Comparison of ENCODE assay signal across 22 cellular contexts in the genomic region with DNA sequence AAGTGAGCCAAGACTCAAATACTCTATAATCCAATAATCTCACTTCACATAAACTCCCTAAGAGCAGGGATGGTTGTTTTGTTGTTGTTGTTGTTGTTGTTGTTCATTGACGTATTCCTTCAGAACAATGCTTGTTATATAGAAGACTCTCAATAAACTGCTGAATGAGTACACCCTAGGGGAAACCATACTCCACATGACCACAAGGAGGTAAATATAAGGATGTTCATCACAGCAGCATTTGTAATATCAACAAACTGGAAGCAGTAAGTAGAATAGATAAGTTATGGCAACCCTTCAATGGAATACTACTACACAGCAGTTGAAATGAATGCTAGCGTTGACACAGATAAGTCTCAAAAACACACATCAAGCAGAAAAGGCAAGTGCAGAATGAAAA.
DNase-seq lines count a peak whose midpoint lies in the region; ATAC-seq, FAIRE-seq and TF ChIP-seq lines count a peak whose summit lies in the region.
"Had no signal": no experiment of that assay in that cellular context is flagged by ENCODE, and none has a peak within 500 bp of the region (broad histone marks: within the 10 kb centered on the region; RNA-seq: fewer than 3 reads in every experiment).

No MANE protein-coding gene starts in this region.

- H2AFZ ChIP-seq in DND-41 (ENCODE audit: low read depth, low read length): no peak overlapping the region
- no peak overlapping the region for H2AFZ ChIP-seq in neuronal stem cell (ENCODE audit: low read length)

- ATAC-seq in DND-41 (ENCODE audit: insufficient read depth, low read depth) (0 out of 3 replicates have a peak, but pooled peaks have one; percentile 33), T-helper 17 cell (peak; percentile 37), Right ventricle myocardium superior (ENCODE audit: poor library complexity) (no peak), left lung (no peak)

- WGBS in neuronal stem cell (ENCODE audit: extremely low coverage in 2 of 2, insufficient read length in 2 of 2, insufficient replicate concordance in 1 of 2), 2 donors: no CpG with 5 or more reads among the region's 2 CpGs

- H2BK5ac ChIP-seq in neuronal stem cell (ENCODE audit: low read length): no peak overlapping the region

- intact Hi-C loops in Right ventricle myocardium superior (cut with DNase I): no loop called here
- intact Hi-C loops in left lung (cut with DNase I): no loop called here

- H3K14ac ChIP-seq in neuronal stem cell (ENCODE audit: low read length): no peak overlapping the region

- H3K27me3 ChIP-seq in DND-41 (ENCODE audit: insufficient read depth, low read length, poor library complexity) (no peaks in the 10 kb centered on the region), neuronal stem cell (ENCODE audit: control insufficient read depth in 3 of 3, insufficient read depth in 3 of 3, low read depth in 1 of 3, low read length in 3 of 3) (no peaks in the 10 kb centered on the region), left lung (no peaks in the 10 kb centered on the region)
- H3K27me3 ChIP-seq: BLaER1 treated with 17β-estradiol and CSF1 and Interleukin-3, amounts not matched to agents 10 nM and 100 nM had no signal

- H4K20me1 ChIP-seq in DND-41 (ENCODE audit: insufficient read depth, low read length): peaks cover 12% of the 10 kb centered on the region; the same call in 1 of the 2 replicates
- H4K20me1 ChIP-seq: BLaER1 treated with 17β-estradiol and CSF1 and Interleukin-3, amounts not matched to agents 10 nM and 100 nM had no signal

- H3K18ac ChIP-seq in neuronal stem cell (ENCODE audit: low read length): no peak overlapping the region

- no peak overlapping the region for H3K27ac Mint-ChIP-seq in T-helper 17 cell

- H3K4me1 Mint-ChIP-seq in T-helper 17 cell: peaks cover 37% of the 10 kb centered on the region

- H3K36me3 Mint-ChIP-seq in T-helper 17 cell (ENCODE audit: low read depth): peaks cover 3% of the 10 kb centered on the region

- H2BK15ac ChIP-seq in neuronal stem cell (ENCODE audit: low read length): no peak overlapping the region

- H2AK5ac ChIP-seq in neuronal stem cell (ENCODE audit: low read depth, low read length): no peak overlapping the region

- H3K36me3 ChIP-seq in DND-41 (ENCODE audit: insufficient read depth, low read length) (peaks cover 28% of the 10 kb centered on the region), neuronal stem cell (replicated peaks in 1 of 2; ENCODE audit: control insufficient read depth in 2 of 2, insufficient read depth in 2 of 2, low read length in 2 of 2) (peaks cover 0 to 10% of the 10 kb centered on the region in 2 donors), left lung (no peaks in the 10 kb centered on the region)

- no peak overlapping the region for H4K91ac ChIP-seq in neuronal stem cell (ENCODE audit: low read depth, low read length, poor library complexity)

- no peaks in the 10 kb centered on the region for H3K9me3 ChIP-seq in DND-41 (ENCODE audit: insufficient read depth, low read length, severe bottlenecking)
- H3K9me3 ChIP-seq in T-helper 17 cell (ENCODE audit: control insufficient read depth, low read length, poor library complexity, severe bottlenecking): no peaks in the 10 kb centered on the region
- peaks cover 0 to 8% of the 10 kb centered on the region in 2 donors for H3K9me3 ChIP-seq in neuronal stem cell (replicated peaks in 1 of 2; ENCODE audit: control insufficient read depth in 2 of 2, insufficient read depth in 1 of 2, low read depth in 1 of 2, low read length in 2 of 2)
- H3K9me3 ChIP-seq in left lung: no peaks in the 10 kb centered on the region
- H3K9me3 ChIP-seq: SK-N-SH had no signal

- H3K4me1 ChIP-seq in DND-41 (ENCODE audit: insufficient read depth, low read length) (no peaks in the 10 kb centered on the region), neuronal stem cell (ENCODE audit: control insufficient read depth in 2 of 2, insufficient read depth in 1 of 2, low read depth in 1 of 2, low read length in 2 of 2) (no peaks in the 10 kb centered on the region), left lung (no peaks in the 10 kb centered on the region)
- H3K4me1 ChIP-seq: BLaER1 treated with 17β-estradiol and CSF1 and Interleukin-3, amounts not matched to agents 10 nM and 100 nM had no signal

- H3K27me3 Mint-ChIP-seq in T-helper 17 cell: no peaks in the 10 kb centered on the region
- H3K27me3 Mint-ChIP-seq: CD8-positive, alpha-beta memory T cell had no signal

- H3K79me2 ChIP-seq in DND-41 (ENCODE audit: insufficient read depth, low read length): peaks cover 69% of the 10 kb centered on the region

- no peaks in the 10 kb centered on the region for H3K79me1 ChIP-seq in neuronal stem cell (ENCODE audit: low read depth, low read length)

- no peak overlapping the region for H2BK120ac ChIP-seq in neuronal stem cell (ENCODE audit: low read depth, low read length)

- FAIRE-seq in HTR-8/SVneo (lab: Jason Lieb, UNC): peak; percentile 65

- H3K4me3 ChIP-seq in DND-41 (ENCODE audit: low read depth in 1 of 2, low read length in 2 of 2) (no peak overlapping the region), neuronal stem cell (ENCODE audit: low read length in 2 of 2) (no peak overlapping the region), left lung (no peak overlapping the region)
- H3K4me3 ChIP-seq: BLaER1 treated with 17β-estradiol and CSF1 and Interleukin-3, amounts not matched to agents 10 nM and 100 nM had no signal

- TF ChIP-seq CTCF in DND-41 (IDR thresholded peaks at IDR 0.05; ENCODE audit: borderline replicate concordance, extremely low read depth, low read length, poor library complexity, severe bottlenecking) (peak; percentile 9), left lung (IDR thresholded peaks at IDR 0.05) (no peak)

- H2BK12ac ChIP-seq in neuronal stem cell (ENCODE audit: low read length): no peak overlapping the region

- no peak overlapping the region for H3K4me3 Mint-ChIP-seq in T-helper 17 cell
- H3K4me3 Mint-ChIP-seq: CD8-positive, alpha-beta memory T cell had no signal

- no peak overlapping the region for H4K8ac ChIP-seq in neuronal stem cell (ENCODE audit: low read depth, low read length)

- no peak overlapping the region for H3K23ac ChIP-seq in neuronal stem cell (ENCODE audit: low read depth, low read length, poor library complexity)

- DNase-seq in DND-41 (no peak), HTR-8/SVneo (ENCODE audit: insufficient read length, low spot score) (no peak), T-helper 17 cell (no peak), neuronal stem cell (ENCODE audit: low spot score) (no peak), SIG-M5 (lab: John Stamatoyannopoulos, UW) (no peak), Right ventricle myocardium superior (no peak), left lung (no peak)
- DNase-seq: Calu3; CD8-positive, alpha-beta memory T cell; GF-D8; H7; MV-4-11; NCI-H1417; NCI-H1694 treated with DMSO at 0.1 percent for 48 hours; NCI-H2081 treated with DMSO at 0.1 percent for 48 hours; NCI-H446; NCI-H526; OCI-M1; SHP77; SK-N-SH had no signal

- H3K4me2 ChIP-seq in DND-41 (ENCODE audit: insufficient read depth, low read length): no peak overlapping the region
- no peak overlapping the region for H3K4me2 ChIP-seq in neuronal stem cell (ENCODE audit: insufficient read depth, low read length, poor library complexity, severe bottlenecking)
- H3K4me2 ChIP-seq: BLaER1 treated with 17β-estradiol and CSF1 and Interleukin-3, amounts not matched to agents 10 nM and 100 nM; SK-N-SH had no signal

- no peak overlapping the region for H3K9ac ChIP-seq in DND-41 (ENCODE audit: low read depth, low read length)
- no peak overlapping the region for H3K9ac ChIP-seq in neuronal stem cell (ENCODE audit: low read depth, low read length, poor library complexity)
- H3K9ac ChIP-seq: BLaER1 treated with 17β-estradiol and CSF1 and Interleukin-3, amounts not matched to agents 10 nM and 100 nM; SK-N-SH had no signal

- no peak overlapping the region for H3K27ac ChIP-seq in DND-41 (ENCODE audit: low read length)
- H3K27ac ChIP-seq in neuronal stem cell (replicated peaks; ENCODE audit: low read length): no peak overlapping the region
- H3K27ac ChIP-seq in left lung: no peak overlapping the region
- H3K27ac ChIP-seq: BLaER1 treated with 17β-estradiol and CSF1 and Interleukin-3, amounts not matched to agents 10 nM and 100 nM; HL-60 had no signal

- no peak overlapping the region for H3K4ac ChIP-seq in neuronal stem cell (ENCODE audit: low read length)

Comparison
In these comparisons a context has a peak if more than half of its experiments do, and no peak if none do; other contexts are left out.
1. ATAC-seq: peak in DND-41 (single experiment) and T-helper 17 cell (single experiment); none in Right ventricle myocardium superior (single experiment) and left lung (single experiment).